9 cellular contexts compared by ENCODE assay signal in the genomic region with DNA sequence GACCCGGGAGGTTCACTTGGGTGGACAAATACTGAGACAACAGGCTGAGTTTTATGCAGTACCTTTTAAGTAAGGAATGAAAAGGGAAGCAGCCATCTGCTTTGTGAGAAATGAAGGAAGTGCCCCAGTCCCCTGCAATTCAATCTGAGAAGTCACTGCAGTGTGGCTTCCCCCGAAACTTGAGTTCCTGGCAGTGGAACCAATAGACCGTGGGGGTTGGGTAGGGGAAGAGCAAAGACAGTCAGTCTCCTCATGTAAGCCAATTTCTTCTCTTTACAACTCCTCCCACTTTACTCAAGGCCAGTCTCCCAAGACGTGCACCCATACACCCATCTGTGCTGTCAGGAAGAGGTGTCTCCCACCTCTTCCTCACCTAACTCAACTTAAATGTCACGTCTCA.
DNase-seq lines count a peak whose midpoint lies in the region; ATAC-seq and TF ChIP-seq lines count a peak whose summit lies in the region.
"Had no signal": no experiment of that assay in that cellular context is flagged by ENCODE, and none has a peak within 500 bp of the region (broad histone marks: within the 10 kb centered on the region; RNA-seq: fewer than 3 reads in every experiment).

No MANE protein-coding gene starts in this region.

- H3K9me3 Mint-ChIP-seq in IgD-negative memory B cell: peaks cover 0 to 1% (median 0%) of the 10 kb centered on the region in 3 donors
- H3K9me3 Mint-ChIP-seq in immature natural killer cell: no peaks in the 10 kb centered on the region

- H3K4me1 Mint-ChIP-seq in IgD-negative memory B cell (peaks cover 19 to 28% (median 22%) of the 10 kb centered on the region in 3 donors), immature natural killer cell (no peaks in the 10 kb centered on the region)

- DNase-seq in heart right ventricle: peak in 1 of 2 donors; percentile 35
- no peak for DNase-seq in epidermal melanocyte (ENCODE audit: insufficient read length, low spot score)
- DNase-seq in 8988T: no peak
- DNase-seq in effector CD8-positive, alpha-beta T cell (lab: John Stamatoyannopoulos, UW): no peak
- no peak for DNase-seq in immature natural killer cell

- peaks cover 0 to 16% (median 0%) of the 10 kb centered on the region in 9 donors for H3K4me1 ChIP-seq in heart right ventricle

- ATAC-seq in GM18502 (IDR thresholded peaks at IDR 0.05; ENCODE audit: poor library complexity, unreplicated experiment): peak; percentile 90
- ATAC-seq in GM21528 (IDR thresholded peaks at IDR 0.05; ENCODE audit: low FRiP score, unreplicated experiment): peak; percentile 85
- peak in 5 of 8 donors; percentile 30 to 71 (median 59) for ATAC-seq in heart right ventricle
- ATAC-seq: HCT116 had no signal

- H3K27me3 Mint-ChIP-seq in IgD-negative memory B cell: no peaks in the 10 kb centered on the region
- peaks cover 5 to 8% (median 5%) of the 10 kb centered on the region in 3 donors for H3K27me3 Mint-ChIP-seq in immature natural killer cell (ENCODE audit: low read depth in 3 of 3)

- H3K27ac ChIP-seq in heart right ventricle: peak overlapping the region in 1 of 10 donors; percentile 74

- intact Hi-C loops in heart right ventricle (cut with DNase I): no loop called here

- H3K4me3 Mint-ChIP-seq in IgD-negative memory B cell (peak overlapping the region in 3 of 4 donors; percentile 17 to 78 (median 55)), immature natural killer cell (no peak overlapping the region)

- H3K27ac Mint-ChIP-seq in IgD-negative memory B cell (peak overlapping the region in 1 of 3 donors; percentile 59), immature natural killer cell (no peak overlapping the region)

- no peaks in the 10 kb centered on the region for H3K36me3 Mint-ChIP-seq in IgD-negative memory B cell
- no peaks in the 10 kb centered on the region for H3K36me3 Mint-ChIP-seq in immature natural killer cell

- no peaks in the 10 kb centered on the region for H3K36me3 ChIP-seq in heart right ventricle

- TF ChIP-seq CTCF in heart right ventricle (IDR thresholded peaks at IDR 0.05): no peak

- no peak overlapping the region for H3K4me3 ChIP-seq in heart right ventricle

- no peaks in the 10 kb centered on the region for H3K27me3 ChIP-seq in heart right ventricle

- no peaks in the 10 kb centered on the region for H3K9me3 ChIP-seq in heart right ventricle

- 80% methylated on average over 5 of the region's 5 CpGs for WGBS in heart right ventricle, 2 donors

Comparison
In these comparisons a context has a peak if more than half of its experiments do, and no peak if none do; other contexts are left out.
1. H3K4me3 Mint-ChIP-seq: peak in IgD-negative memory B cell (3 of 4); none in immature natural killer cell (0 of 5).
2. Peak in every context shown above with its lines, with median percentiles within 50 percentile points of each other: ATAC-seq.